ENCODE assay signal across 9 cellular contexts in the genomic region with DNA sequence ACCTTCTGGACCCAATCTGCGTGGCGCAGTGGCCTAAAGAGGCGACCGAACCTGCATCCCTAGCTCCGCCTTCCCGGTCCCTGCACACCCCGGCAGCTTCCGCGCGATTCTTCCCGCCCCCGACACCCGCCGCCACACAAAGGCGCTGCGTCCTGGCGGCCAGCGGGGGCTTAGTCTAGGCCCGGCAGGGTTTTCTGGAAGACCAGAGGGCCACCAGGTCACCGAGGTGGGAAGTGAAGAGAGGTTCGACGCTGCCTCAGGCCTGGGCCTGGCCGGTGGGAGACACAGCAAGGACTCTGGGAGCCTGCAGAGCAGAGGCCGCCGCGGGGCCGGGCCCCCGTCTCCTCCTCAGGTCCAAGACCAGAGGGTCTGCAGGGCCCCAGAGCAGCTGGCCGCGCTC.
DNase-seq lines count a peak whose midpoint lies in the region; ATAC-seq and TF ChIP-seq lines count a peak whose summit lies in the region.
"Had no signal": no experiment of that assay in that cellular context is flagged by ENCODE, and none has a peak within 500 bp of the region (broad histone marks: within the 10 kb centered on the region; RNA-seq: fewer than 3 reads in every experiment).

No MANE protein-coding gene starts in this region.

- peaks cover 18% of the 10 kb centered on the region for H3K4me1 ChIP-seq in OCI-LY7 (ENCODE audit: insufficient read depth, low read length, poor library complexity, severe bottlenecking)

- peak; percentile 49 for DNase-seq in activated CD4-positive, CD25-positive, alpha-beta regulatory T cell treated with anti-CD3 and anti-CD28 coated beads, Interleukin-2, amount 50 U/mL, for 72 hours
- DNase-seq in dorsolateral prefrontal cortex (peak in 2 of 10 donors; percentile 16 to 30), neural crest cell (ENCODE audit: low read depth, low spot score) (peak; percentile 20), OCI-M1 (lab: John Stamatoyannopoulos, UW) (no peak), OCI-LY7 (ENCODE audit: low spot score) (no peak)

- H3K4me1 Mint-ChIP-seq in neural crest cell, result peaks cover 38% of the 10 kb centered on the region

- H3K9me2 ChIP-seq in OCI-LY7 (ENCODE audit: insufficient read depth, low read length), result no peaks in the 10 kb centered on the region

- H3K4me2 ChIP-seq in OCI-LY7 (ENCODE audit: low read length), result no peak overlapping the region

- no peaks in the 10 kb centered on the region for H3K36me3 ChIP-seq in OCI-LY7 (ENCODE audit: insufficient read depth, low read length)

- H2AFZ ChIP-seq in OCI-LY7 (ENCODE audit: low read length), result no peak overlapping the region

- intact Hi-C loops in dorsolateral prefrontal cortex (cut with DNase I) (loop anchor here in 1 of 2 donors (10.0 kb wide), 1 partner anchor 283 kb away; the partner anchor contains the start of gene ZNF184), OCI-LY7 (cut with micrococcal nuclease; ENCODE audit: unreplicated experiment) (no loop called here)

- TF ChIP-seq CTCF in dorsolateral prefrontal cortex (IDR thresholded peaks at IDR 0.05 in 54 of 56, conservative IDR thresholded peaks at IDR 0.05 in 2 of 56; ENCODE audit: low read depth in 1 of 56, partially characterized antibody in 56 of 56), result no peak
- TF ChIP-seq CTCF in neural crest cell (conservative IDR thresholded peaks at IDR 0.05), result peak; percentile 20
- TF ChIP-seq CTCF in OCI-LY7 (conservative IDR thresholded peaks at IDR 0.05; ENCODE audit: low read length), result no peak

- H3K27ac ChIP-seq in dorsolateral prefrontal cortex, result peak overlapping the region in 1 of 59 donors; percentile 29
- no peak overlapping the region for H3K27ac ChIP-seq in OCI-LY7 (ENCODE audit: low read depth, low read length, poor library complexity, severe bottlenecking)

- peak; percentile 66 for TF ChIP-seq POLR2A in GM18526 (IDR thresholded peaks at IDR 0.05; ENCODE audit: extremely low read depth, insufficient read length)

- H3K4me3 ChIP-seq in dorsolateral prefrontal cortex, result peak overlapping the region in 50 of 59 donors; percentile 6 to 60 (median 38)
- no peak overlapping the region for H3K4me3 ChIP-seq in OCI-LY7 (ENCODE audit: low read depth, low read length, poor library complexity, severe bottlenecking)
- H3K4me3 ChIP-seq: lung had no signal

- no peaks in the 10 kb centered on the region for H3K9me3 ChIP-seq in OCI-LY7 (ENCODE audit: low read length)

- peaks cover 0 to 64% (median 31%) of the 10 kb centered on the region in 45 donors for H3K27me3 ChIP-seq in dorsolateral prefrontal cortex

- peak overlapping the region; percentile 69 for H3K4me3 Mint-ChIP-seq in neural crest cell

- H3K36me3 Mint-ChIP-seq in neural crest cell (ENCODE audit: low read depth), result peaks cover 6% of the 10 kb centered on the region

- H3K9me3 Mint-ChIP-seq in neural crest cell, result no peaks in the 10 kb centered on the region

- no TSS peak for BruUV-seq in OCI-LY7 (replicated peaks; lab: Mats Ljungman, UMichigan)

- peaks cover 43% of the 10 kb centered on the region for H3K27me3 Mint-ChIP-seq in neural crest cell (ENCODE audit: low read depth)

- no peak overlapping the region for H3K27ac Mint-ChIP-seq in neural crest cell (ENCODE audit: unreplicated experiment)

- CTCF ChIA-PET in OCI-LY7 (lab: Charles Lee; ENCODE audit: unreplicated experiment), result no interaction called here

- H4K20me1 ChIP-seq in OCI-LY7 (ENCODE audit: insufficient read depth, low read length), result no peaks in the 10 kb centered on the region

- POLR2A ChIA-PET in OCI-LY7 (lab: Charles Lee), result interaction anchor here (1.1 kb wide), 1 partner anchor 32 kb away, joined by 3 read pairs; no protein-coding TSS in a partner anchor

- ATAC-seq in HG03460 (IDR thresholded peaks at IDR 0.05; ENCODE audit: unreplicated experiment) (no peak), GM19455 (IDR thresholded peaks at IDR 0.05; ENCODE audit: unreplicated experiment) (no peak)

- no peaks in the 10 kb centered on the region for H3K79me2 ChIP-seq in OCI-LY7 (ENCODE audit: insufficient read depth, low read depth, low read length)

Comparison
In these comparisons a context has a peak if more than half of its experiments do, and no peak if none do; other contexts are left out.
1. DNase-seq: peak in activated CD4-positive, CD25-positive, alpha-beta regulatory T cell treated with anti-CD3 and anti-CD28 coated beads, Interleukin-2, amount 50 U/mL, for 72 hours (single experiment) and neural crest cell (single experiment); none in OCI-M1 (single experiment) and OCI-LY7 (single experiment).